9 cellular contexts compared by ENCODE assay signal in genomic region chr11:64776875-64777274, GRCh38. TPM values are rescaled to one million over a fixed set of nuclear protein-coding genes. Genes with fewer than 3 reads are reported as not detected.
A peak's percentile ranks its signal among the peaks of the same experiment; 100 is the strongest.
DNase-seq lines count a peak whose midpoint lies in the region; ATAC-seq, FAIRE-seq and TF ChIP-seq lines count a peak whose summit lies in the region.
"Had no signal": no experiment of that assay in that cellular context is flagged by ENCODE, and none has a peak within 500 bp of the region (broad histone marks: within the 10 kb centered on the region; RNA-seq: fewer than 3 reads in every experiment).

No MANE protein-coding gene starts in this region.

- H3K9me3 ChIP-seq in GM12878 (replicated peaks; ENCODE audit: control insufficient read depth, insufficient read depth, low read length), result no peaks in the 10 kb centered on the region; the same call in 2 of the 3 replicates
- no peaks in the 10 kb centered on the region for H3K9me3 ChIP-seq in lung (ENCODE audit: control insufficient read depth in 2 of 2, insufficient read depth in 1 of 2, low read length in 1 of 2)
- no peaks in the 10 kb centered on the region for H3K9me3 ChIP-seq in transverse colon

- H4K20me1 ChIP-seq in GM12878 (ENCODE audit: control insufficient read depth, insufficient read depth), result peaks cover 16% of the 10 kb centered on the region

- no peak overlapping the region for H2AFZ ChIP-seq in GM12878 (ENCODE audit: control insufficient read depth, low read depth, low read length)

- in situ Hi-C loops in GM12878 (cut with MboI), result no loop called here
- in situ Hi-C loops in transverse colon (cut with MboI; ENCODE audit: low pct_ligation_motif_present in 1 of 4, low pct_unique_long_range_greater_than_20kb in 1 of 4, low sequenced_read_pairs in 3 of 4), result no loop called here

- H3K36me3 ChIP-seq in GM12878 (ENCODE audit: control insufficient read depth in 2 of 2, insufficient read depth in 2 of 2, low read length in 1 of 2) (peaks cover 7 to 37% of the 10 kb centered on the region in 2 experiments), lung (ENCODE audit: control insufficient read depth in 2 of 2, insufficient read depth in 2 of 2, low read length in 2 of 2) (peaks cover 21 to 32% of the 10 kb centered on the region in 2 donors), transverse colon (peaks cover 0 to 48% (median 23%) of the 10 kb centered on the region in 4 donors)

- peaks cover 60% of the 10 kb centered on the region for H3K36me3 Mint-ChIP-seq in activated naive CD4-positive, alpha-beta T cell treated with anti-CD3 and anti-CD28 coated beads for 36 hours (ENCODE audit: low read depth)

- H3K4me2 ChIP-seq in GM12878 (ENCODE audit: control insufficient read depth, insufficient read depth), result peak overlapping the region; percentile 96

- CTCF ChIA-PET in activated naive CD4-positive, alpha-beta T cell treated with anti-CD3 and anti-CD28 coated beads for 36 hours (lab: Charles Lee), result interaction anchor here (1.1 to 1.9 kb wide), 5 partner anchors 9 to 33 kb away, joined by 3 to 9 read pairs (median 5); partner anchors contain the start of gene RASGRP2
- CTCF ChIA-PET in GM12878 (lab: Yijun Ruan, JAX), result interaction anchor here (1.4 to 3.3 kb wide), 5 partner anchors 8 to 88 kb away, joined by 3 to 18 read pairs (median 7); partner anchors contain the start of gene RASGRP2

- no peak for ATAC-seq in GM12878
- ATAC-seq in lung (ENCODE audit: insufficient read depth, low FRiP score), result no peak
- no peak for ATAC-seq in HG02571 (IDR thresholded peaks at IDR 0.05; ENCODE audit: unreplicated experiment)
- no peak for ATAC-seq in left lobe of liver

- H3K9ac ChIP-seq in GM12878 (ENCODE audit: control insufficient read depth, insufficient read depth, low read length), result peak overlapping the region; percentile 86

- no peaks in the 10 kb centered on the region for H3K27me3 Mint-ChIP-seq in activated naive CD4-positive, alpha-beta T cell treated with anti-CD3 and anti-CD28 coated beads for 36 hours (ENCODE audit: low read depth)

- TF ChIP-seq POLR2A in GM12878 (IDR thresholded peaks at IDR 0.05; ENCODE audit: low read depth, low read length) (no peak), transverse colon (IDR thresholded peaks at IDR 0.05) (no peak)

- H3K27ac Mint-ChIP-seq in activated naive CD4-positive, alpha-beta T cell treated with anti-CD3 and anti-CD28 coated beads for 36 hours, result peak overlapping the region; percentile 83

- peaks cover 50% of the 10 kb centered on the region for H3K79me2 ChIP-seq in GM12878 (ENCODE audit: control insufficient read depth, insufficient read depth, low read length)

- TF ChIP-seq RAD21 in GM12878 (IDR thresholded peaks at IDR 0.05; ENCODE audit: insufficient read depth, low read depth, low read length), result no peak

- TF ChIP-seq CTCF in GM12878 (IDR thresholded peaks at IDR 0.05 in 2 of 3, conservative IDR thresholded peaks at IDR 0.05 in 1 of 3; ENCODE audit: control insufficient read depth in 2 of 3, extremely low read depth in 1 of 3, insufficient read depth in 1 of 3, low read depth in 3 of 3, low read length in 3 of 3), result no peak
- TF ChIP-seq CTCF in lung (IDR thresholded peaks at IDR 0.05; ENCODE audit: control extremely low read depth, extremely low read depth), result no peak
- TF ChIP-seq CTCF in transverse colon (IDR thresholded peaks at IDR 0.05), result no peak

- H3K4me1 Mint-ChIP-seq in activated naive CD4-positive, alpha-beta T cell treated with anti-CD3 and anti-CD28 coated beads for 36 hours (ENCODE audit: low read depth), result peaks cover 69% of the 10 kb centered on the region

- peak overlapping the region; percentile 66 for H3K4me3 ChIP-seq in GM12878
- peak overlapping the region; percentile 98 for H3K4me3 ChIP-seq in lung
- peak overlapping the region; percentile 55 to 99 (median 96) for H3K4me3 ChIP-seq in transverse colon

- 0% methylated on average over 3 of the region's 3 CpGs for WGBS in GM12878 (ENCODE audit: insufficient coverage, insufficient replicate concordance, low lambda C conversion rate, missing lambda C conversion rate)
- WGBS in lung, 2 donors, result 15 to 23% methylated on average over 3 of the region's 3 CpGs
- WGBS in transverse colon (ENCODE audit: low coverage in 1 of 2), 2 donors, result 5 to 8% methylated on average over 3 of the region's 3 CpGs

- DNase-seq in activated naive CD4-positive, alpha-beta T cell treated with anti-CD3 and anti-CD28 coated beads for 36 hours, result no peak
- DNase-seq in activated naive CD4-positive, alpha-beta T cell (lab: John Stamatoyannopoulos, UW), result no peak
- DNase-seq in GM12878 (ENCODE audit: low read depth, low spot score), result no peak
- DNase-seq in lung (ENCODE audit: low spot score), result no peak
- no peak for DNase-seq in transverse colon
- no peak for DNase-seq in left lobe of liver (ENCODE audit: low spot score)
- DNase-seq in activated CD4-positive, alpha-beta T cell treated with anti-CD3 and anti-CD28 coated beads for 1 hour, result no peak

- RAD21 ChIA-PET in GM12878 (lab: Charles Lee; ENCODE audit: unreplicated experiment), result interaction anchor here (1.8 kb wide), 1 partner anchor 127 kb away, joined by 4 read pairs; no protein-coding TSS in a partner anchor

- FAIRE-seq in GM12878 (lab: Jason Lieb, UNC), result no peak

- no peaks in the 10 kb centered on the region for H3K9me3 Mint-ChIP-seq in activated naive CD4-positive, alpha-beta T cell treated with anti-CD3 and anti-CD28 coated beads for 36 hours

- H3K27ac ChIP-seq in GM12878 (ENCODE audit: control insufficient read depth, insufficient read depth) (peak overlapping the region; percentile 35), lung (ENCODE audit: low read depth in 1 of 2, low read length in 1 of 2) (no peak overlapping the region), transverse colon (peak overlapping the region; percentile 99 to 100 (median 100))

- TF ChIP-seq EP300 in GM12878 (IDR thresholded peaks at IDR 0.05; ENCODE audit: borderline replicate concordance in 1 of 2, control insufficient read depth in 1 of 2, low read depth in 2 of 2, low read length in 2 of 2) (no peak), transverse colon (IDR thresholded peaks at IDR 0.05; ENCODE audit: low read depth) (no peak)

- peak overlapping the region; percentile 92 for H3K4me3 Mint-ChIP-seq in activated naive CD4-positive, alpha-beta T cell treated with anti-CD3 and anti-CD28 coated beads for 36 hours

- SMC1A ChIA-PET in GM12878 (lab: Charles Lee; ENCODE audit: uncharacterized antibody, unreplicated experiment), result interaction anchor here (1.0 to 2.2 kb wide), 5 partner anchors 8 to 34 kb away, joined by 3 to 8 read pairs (median 5); partner anchors contain the start of genes PYGM and RASGRP2

- POLR2A ChIA-PET in GM12878 (lab: Charles Lee), result interaction anchor here (0.6 to 2.0 kb wide), 6 partner anchors 13 to 103 kb away, joined by 3 to 5 read pairs (median 3); no protein-coding TSS in a partner anchor

- intact Hi-C loops in activated naive CD4-positive, alpha-beta T cell treated with anti-CD3 and anti-CD28 coated beads for 36 hours (cut with micrococcal nuclease), result loop anchor here (5.0 kb wide), 4 partner anchors 235 to 720 kb away; partner anchors contain the start of genes ARL2, CCDC88B, MALAT1 and STIP1
- intact Hi-C loops in GM12878 (cut with micrococcal nuclease; ENCODE audit: unreplicated experiment), result loop anchor here (10.0 kb wide), 1 partner anchor 338 kb away; the partner anchor contains the start of genes TM7SF2 and ZNHIT2
- intact Hi-C loops in transverse colon (cut with DNase I; ENCODE audit: low total_unique reads), result no loop called here

- H3K27me3 ChIP-seq in GM12878 (replicated peaks in 1 of 2; ENCODE audit: control insufficient read depth in 2 of 2, insufficient read depth in 2 of 2, low read length in 1 of 2) (no peaks in the 10 kb centered on the region), lung (ENCODE audit: control insufficient read depth, insufficient read depth) (no peaks in the 10 kb centered on the region), transverse colon (no peaks in the 10 kb centered on the region)

- H3K4me1 ChIP-seq in GM12878 (ENCODE audit: control insufficient read depth, insufficient read depth, low read length), result peaks cover 29% of the 10 kb centered on the region
- H3K4me1 ChIP-seq in lung (ENCODE audit: control insufficient read depth in 2 of 2, insufficient read depth in 2 of 2, low read length in 2 of 2), result peaks cover 4 to 27% of the 10 kb centered on the region in 2 donors
- H3K4me1 ChIP-seq in transverse colon, result peaks cover 20 to 67% (median 30%) of the 10 kb centered on the region in 4 donors

- no TSS peak for BruUV-seq in GM12878 (replicated peaks; lab: Mats Ljungman, UMichigan)

RNA-seq across cellular contexts. Expression of gene SF1, which starts 1.5 kb away (rescaled TPM):
- 100 to 1,000 TPM; 303 to 320 TPM for total RNA-seq in activated naive CD4-positive, alpha-beta T cell treated with anti-CD3 and anti-CD28 coated beads for 36 hours
- 483 and 541 TPM in 2 replicates for total RNA-seq in GM12878 (2013; cell fraction: nucleolus; rRNA removed)
- total RNA-seq in GM12878 (2014; rRNA removed) (88.2 and 111 TPM in 2 replicates), GM12878 (2014; rRNA removed; fragmentation: Illumina TruSeq; extraction: Trizol) (76.0 and 84.4 TPM in 2 replicates), GM12878 (2021) (327 and 337 TPM in 2 replicates), lung (100 to 1,000 TPM; 196 to 213 TPM), transverse colon (100 to 1,000 TPM; 196 to 458 (median 377) TPM), left lobe of liver (104 TPM)
- 194 TPM for polyA plus RNA-seq in GM12878 (2011; ENCODE audit: low read depth)
- polyA plus RNA-seq in GM12878 (2011; rRNA removed) (82.5 and 84.8 TPM in 2 replicates), GM12878 (2014; fragmentation: Illumina TruSeq; extraction: Trizol) (216 and 280 TPM in 2 replicates), GM12878 (2014; fragmentation: Nextera tagmentation; extraction: Ambion mirVana) (10 to 100 TPM; 13.6 to 29.6 TPM), GM12878 (2014; rRNA removed) (155 and 172 TPM in 2 replicates), GM12878 (2016; fragmentation: Nextera tagmentation; extraction: Ambion mirVana) (100 to 1,000 TPM in 1 of 2 experiments, 10 to 100 TPM in 1; 97.4 to 109 TPM), lung (10 to 100 TPM; 76.2 to 97.8 TPM)
- polyA plus RNA-seq in GM12878 (2011; cell fraction: cytosol; rRNA removed), result 66.7 and 83.7 TPM in 2 replicates
- 212 and 291 TPM in 2 replicates for polyA plus RNA-seq in GM12878 (2011; cell fraction: nucleus; rRNA removed)
- 178 and 252 TPM in 2 replicates for polyA plus RNA-seq in GM12878 (2012)
- 79.1 and 94.2 TPM in 2 replicates for polyA minus RNA-seq in GM12878 (2011; rRNA and poly(A)+ RNA removed)
- polyA minus RNA-seq in GM12878 (2011; cell fraction: cytosol; rRNA and poly(A)+ RNA removed), result 53.6 and 66.4 TPM in 2 replicates
- 124 and 191 TPM in 2 replicates for polyA minus RNA-seq in GM12878 (2011; cell fraction: nucleus; rRNA and poly(A)+ RNA removed)

RNA-seq across cellular contexts. Expression of gene PYGM, which starts 17.1 kb away (rescaled TPM):
- under 1 TPM; 0.64 to 0.89 TPM for total RNA-seq in activated naive CD4-positive, alpha-beta T cell treated with anti-CD3 and anti-CD28 coated beads for 36 hours
- total RNA-seq in GM12878 (2013; cell fraction: nucleolus; rRNA removed), result 2.2 and 3.1 TPM in 2 replicates
- 0.27 and 0.34 TPM in 2 replicates for total RNA-seq in GM12878 (2014; rRNA removed)
- total RNA-seq in GM12878 (2014; rRNA removed; fragmentation: Illumina TruSeq; extraction: Trizol), result 0.23 and 0.27 TPM in 2 replicates
- 0.28 and 0.35 TPM in 2 replicates for total RNA-seq in GM12878 (2021)
- 0.42 TPM for polyA plus RNA-seq in GM12878 (2011; ENCODE audit: low read depth)
- polyA plus RNA-seq in GM12878 (2011; rRNA removed), result 0.32 and 0.33 TPM in 2 replicates
- 0.19 and 0.20 TPM in 2 replicates for polyA plus RNA-seq in GM12878 (2011; cell fraction: cytosol; rRNA removed)
- 1.1 and 1.4 TPM in 2 replicates for polyA plus RNA-seq in GM12878 (2011; cell fraction: nucleus; rRNA removed)
- polyA plus RNA-seq in GM12878 (2012), result 0.80 and 0.88 TPM in 2 replicates
- polyA plus RNA-seq in GM12878 (2014; fragmentation: Illumina TruSeq; extraction: Trizol), result 0.19 TPM in 1 of 2 replicates, not detected in the other
- under 1 TPM; 0.04 to 0.08 TPM for polyA plus RNA-seq in GM12878 (2014; fragmentation: Nextera tagmentation; extraction: Ambion mirVana)
- 0.61 and 3.7 TPM in 2 replicates for polyA plus RNA-seq in GM12878 (2014; rRNA removed)
- under 1 TPM in 1 of 2 experiments, not detected in 1; 0.04 TPM for polyA plus RNA-seq in GM12878 (2016; fragmentation: Nextera tagmentation; extraction: Ambion mirVana)
- 0.72 and 0.95 TPM in 2 replicates for polyA minus RNA-seq in GM12878 (2011; rRNA and poly(A)+ RNA removed)
- not detected in 2 replicates for polyA minus RNA-seq in GM12878 (2011; cell fraction: cytosol; rRNA and poly(A)+ RNA removed)
- polyA minus RNA-seq in GM12878 (2011; cell fraction: nucleus; rRNA and poly(A)+ RNA removed), result 0.48 and 2.0 TPM in 2 replicates
- 1 to 10 TPM; 3.7 to 3.8 TPM for total RNA-seq in lung
- polyA plus RNA-seq in lung, result 1 to 10 TPM; 1.2 TPM
- total RNA-seq in transverse colon, result 1 to 10 TPM; 1.2 to 7.9 (median 2.2) TPM
- total RNA-seq in left lobe of liver, result 0.28 TPM

RNA-seq across cellular contexts. Expression of gene MAP4K2, which starts 26.1 kb away (rescaled TPM):
- total RNA-seq in activated naive CD4-positive, alpha-beta T cell treated with anti-CD3 and anti-CD28 coated beads for 36 hours, result 10 to 100 TPM; 69.5 to 73.9 TPM
- 51.0 and 55.9 TPM in 2 replicates for total RNA-seq in GM12878 (2013; cell fraction: nucleolus; rRNA removed)
- 66.7 and 74.7 TPM in 2 replicates for total RNA-seq in GM12878 (2014; rRNA removed)
- total RNA-seq in GM12878 (2014; rRNA removed; fragmentation: Illumina TruSeq; extraction: Trizol), result 36.9 and 41.0 TPM in 2 replicates
- total RNA-seq in GM12878 (2021), result 78.1 and 79.2 TPM in 2 replicates
- 11.2 TPM for polyA plus RNA-seq in GM12878 (2011; ENCODE audit: low read depth)
- polyA plus RNA-seq in GM12878 (2011; rRNA removed), result 27.3 and 49.9 TPM in 2 replicates
- 73.2 and 91.2 TPM in 2 replicates for polyA plus RNA-seq in GM12878 (2011; cell fraction: cytosol; rRNA removed)
- polyA plus RNA-seq in GM12878 (2011; cell fraction: nucleus; rRNA removed), result 284 and 290 TPM in 2 replicates
- 33.8 and 37.8 TPM in 2 replicates for polyA plus RNA-seq in GM12878 (2012)
- 16.1 and 42.8 TPM in 2 replicates for polyA plus RNA-seq in GM12878 (2014; fragmentation: Illumina TruSeq; extraction: Trizol)
- polyA plus RNA-seq in GM12878 (2014; fragmentation: Nextera tagmentation; extraction: Ambion mirVana), result 1 to 10 TPM in 1 of 2 experiments, under 1 TPM in 1; 0.98 to 4.4 TPM
- polyA plus RNA-seq in GM12878 (2014; rRNA removed), result 69.0 and 71.8 TPM in 2 replicates
- 10 to 100 TPM; 47.8 to 52.9 TPM for polyA plus RNA-seq in GM12878 (2016; fragmentation: Nextera tagmentation; extraction: Ambion mirVana)
- polyA minus RNA-seq in GM12878 (2011; rRNA and poly(A)+ RNA removed), result 58.6 and 101 TPM in 2 replicates
- 25.9 and 26.6 TPM in 2 replicates for polyA minus RNA-seq in GM12878 (2011; cell fraction: cytosol; rRNA and poly(A)+ RNA removed)
- polyA minus RNA-seq in GM12878 (2011; cell fraction: nucleus; rRNA and poly(A)+ RNA removed), result 50.8 and 62.9 TPM in 2 replicates
- total RNA-seq in lung, result 10 to 100 TPM; 23.3 to 41.8 TPM
- 10 to 100 TPM; 15.0 to 24.3 TPM for polyA plus RNA-seq in lung
- total RNA-seq in transverse colon, result 100 to 1,000 TPM in 2 of 4 donors, 10 to 100 TPM in 2; 10.1 to 369 (median 90.9) TPM
- 6.6 TPM for total RNA-seq in left lobe of liver

RNA-seq across cellular contexts. Expression of gene RASGRP2, which starts 32.9 kb away (rescaled TPM):
- total RNA-seq in activated naive CD4-positive, alpha-beta T cell treated with anti-CD3 and anti-CD28 coated beads for 36 hours, result 1 to 10 TPM; 5.2 to 5.6 TPM
- total RNA-seq in GM12878 (2013; cell fraction: nucleolus; rRNA removed), result 17.4 and 18.5 TPM in 2 replicates
- 5.5 and 6.8 TPM in 2 replicates for total RNA-seq in GM12878 (2014; rRNA removed)
- 1.7 and 3.0 TPM in 2 replicates for total RNA-seq in GM12878 (2014; rRNA removed; fragmentation: Illumina TruSeq; extraction: Trizol)
- 8.3 and 9.0 TPM in 2 replicates for total RNA-seq in GM12878 (2021)
- 4.3 TPM for polyA plus RNA-seq in GM12878 (2011; ENCODE audit: low read depth)
- 3.0 and 6.2 TPM in 2 replicates for polyA plus RNA-seq in GM12878 (2011; rRNA removed)
- 6.3 and 8.3 TPM in 2 replicates for polyA plus RNA-seq in GM12878 (2011; cell fraction: cytosol; rRNA removed)
- 39.4 and 45.3 TPM in 2 replicates for polyA plus RNA-seq in GM12878 (2011; cell fraction: nucleus; rRNA removed)
- polyA plus RNA-seq in GM12878 (2012), result 7.1 and 14.4 TPM in 2 replicates
- polyA plus RNA-seq in GM12878 (2014; fragmentation: Illumina TruSeq; extraction: Trizol), result 2.6 and 2.7 TPM in 2 replicates
- under 1 TPM; 0.26 to 0.66 TPM for polyA plus RNA-seq in GM12878 (2014; fragmentation: Nextera tagmentation; extraction: Ambion mirVana)
- polyA plus RNA-seq in GM12878 (2014; rRNA removed), result 7.0 and 11.2 TPM in 2 replicates
- 1 to 10 TPM; 4.5 to 6.4 TPM for polyA plus RNA-seq in GM12878 (2016; fragmentation: Nextera tagmentation; extraction: Ambion mirVana)
- polyA minus RNA-seq in GM12878 (2011; rRNA and poly(A)+ RNA removed), result 2.6 and 3.7 TPM in 2 replicates
- 2.1 and 3.2 TPM in 2 replicates for polyA minus RNA-seq in GM12878 (2011; cell fraction: cytosol; rRNA and poly(A)+ RNA removed)
- 5.0 and 6.9 TPM in 2 replicates for polyA minus RNA-seq in GM12878 (2011; cell fraction: nucleus; rRNA and poly(A)+ RNA removed)
- 10 to 100 TPM; 20.0 to 39.3 TPM for total RNA-seq in lung
- polyA plus RNA-seq in lung, result 10 to 100 TPM; 22.2 to 46.4 TPM
- 10 to 100 TPM; 12.1 to 24.3 (median 17.3) TPM for total RNA-seq in transverse colon
- total RNA-seq in left lobe of liver, result 4.2 TPM
- total RNA-seq: HT-29 had no signal

RNA-seq across cellular contexts. Expression of gene MEN1, which starts 33.5 kb away (rescaled TPM):
- total RNA-seq in activated naive CD4-positive, alpha-beta T cell treated with anti-CD3 and anti-CD28 coated beads for 36 hours, result 10 to 100 TPM; 23.9 TPM
- 19.7 and 20.0 TPM in 2 replicates for total RNA-seq in GM12878 (2013; cell fraction: nucleolus; rRNA removed)
- total RNA-seq in GM12878 (2014; rRNA removed) (14.4 and 19.0 TPM in 2 replicates), GM12878 (2014; rRNA removed; fragmentation: Illumina TruSeq; extraction: Trizol) (6.3 and 6.5 TPM in 2 replicates), GM12878 (2021) (31.1 and 32.6 TPM in 2 replicates), lung (10 to 100 TPM; 18.8 to 24.9 TPM), transverse colon (10 to 100 TPM; 19.5 to 30.3 (median 25.4) TPM), left lobe of liver (24.0 TPM)
- 34.2 TPM for polyA plus RNA-seq in GM12878 (2011; ENCODE audit: low read depth)
- polyA plus RNA-seq in GM12878 (2011; rRNA removed) (6.0 and 19.0 TPM in 2 replicates), GM12878 (2014; fragmentation: Illumina TruSeq; extraction: Trizol) (13.0 and 22.4 TPM in 2 replicates), GM12878 (2014; fragmentation: Nextera tagmentation; extraction: Ambion mirVana) (1 to 10 TPM; 2.5 to 4.1 TPM), GM12878 (2014; rRNA removed) (26.8 and 37.5 TPM in 2 replicates), GM12878 (2016; fragmentation: Nextera tagmentation; extraction: Ambion mirVana) (10 to 100 TPM; 38.9 to 39.7 TPM), lung (10 to 100 TPM; 15.0 to 18.5 TPM)
- 21.8 and 25.3 TPM in 2 replicates for polyA plus RNA-seq in GM12878 (2011; cell fraction: cytosol; rRNA removed)
- polyA plus RNA-seq in GM12878 (2011; cell fraction: nucleus; rRNA removed), result 82.8 and 85.9 TPM in 2 replicates
- polyA plus RNA-seq in GM12878 (2012), result 23.4 and 25.0 TPM in 2 replicates
- 11.0 and 14.9 TPM in 2 replicates for polyA minus RNA-seq in GM12878 (2011; rRNA and poly(A)+ RNA removed)
- polyA minus RNA-seq in GM12878 (2011; cell fraction: cytosol; rRNA and poly(A)+ RNA removed), result 11.9 and 14.7 TPM in 2 replicates
- polyA minus RNA-seq in GM12878 (2011; cell fraction: nucleus; rRNA and poly(A)+ RNA removed), result 11.5 and 17.5 TPM in 2 replicates

Comparison
In these comparisons a context has a peak if more than half of its experiments do, and no peak if none do; other contexts are left out.
1. H3K27ac ChIP-seq: peak in GM12878 (single experiment) and transverse colon (4 of 4); none in lung (0 of 2).
2. Peak in every context shown above with its lines, with median percentiles within 50 percentile points of each other: H3K4me3 ChIP-seq.